17 cellular contexts compared by ENCODE assay signal in genomic region chr13:87052731-87053130, GRCh38.
A peak's percentile ranks its signal among the peaks of the same experiment; 100 is the strongest.
DNase-seq lines count a peak whose midpoint lies in the region; ATAC-seq and TF ChIP-seq lines count a peak whose summit lies in the region.
"Had no signal": no experiment of that assay in that cellular context is flagged by ENCODE, and none has a peak within 500 bp of the region (broad histone marks: within the 10 kb centered on the region; RNA-seq: fewer than 3 reads in every experiment).

No MANE protein-coding gene starts in this region.

- no peak overlapping the region for H4K8ac ChIP-seq in IMR-90 (ENCODE audit: low read depth in 2 of 2, low read length in 2 of 2)
- no peak overlapping the region for H4K8ac ChIP-seq in mesendoderm (ENCODE audit: low read depth, low read length)

- no peak overlapping the region for H3K4me3 Mint-ChIP-seq in osteocyte (ENCODE audit: unreplicated experiment)
- H3K4me3 Mint-ChIP-seq: CD4-positive, alpha-beta T cell had no signal

- H2BK120ac ChIP-seq in IMR-90 (ENCODE audit: low read depth, low read length), result no peak overlapping the region
- no peak overlapping the region for H2BK120ac ChIP-seq in mesendoderm (ENCODE audit: low read depth, low read length)

- H2BK5ac ChIP-seq in IMR-90 (ENCODE audit: low read depth, low read length, poor library complexity, severe bottlenecking) (no peak overlapping the region), mesendoderm (ENCODE audit: low read length) (no peak overlapping the region)

- H3K9ac ChIP-seq in IMR-90 (ENCODE audit: low read depth, low read length) (no peak overlapping the region), mesendoderm (ENCODE audit: low read length) (no peak overlapping the region)

- H3K14ac ChIP-seq in IMR-90 (replicated peaks; ENCODE audit: low read depth, low read length), result no peak overlapping the region

- in situ Hi-C loops in IMR-90 (cut with MboI; ENCODE audit: low sequenced_read_pairs), result no loop called here

- peaks cover 2% of the 10 kb centered on the region; the same call in 1 of the 2 replicates for H3K9me3 ChIP-seq in IMR-90 (ENCODE audit: control insufficient read depth, insufficient read depth, low read length)

- H2BK20ac ChIP-seq in IMR-90 (ENCODE audit: low read depth, low read length), result no peak overlapping the region

- H2AFZ ChIP-seq in IMR-90 (replicated peaks; ENCODE audit: low read length, poor library complexity), result no peak overlapping the region

- no peaks in the 10 kb centered on the region for H3K9me1 ChIP-seq in IMR-90 (ENCODE audit: insufficient read depth, low read length)

- H3K27me3 ChIP-seq in IMR-90 (ENCODE audit: control insufficient read depth, insufficient read depth, low read length) (no peaks in the 10 kb centered on the region), mesendoderm (ENCODE audit: insufficient read depth, low read length, poor library complexity) (no peaks in the 10 kb centered on the region)

- CTCF ChIA-PET in IMR-90 (lab: Yijun Ruan, JAX), result no interaction called here

- no peak overlapping the region for H3K4me2 ChIP-seq in IMR-90 (ENCODE audit: low read depth, low read length)
- H3K4me2 ChIP-seq in mesendoderm (ENCODE audit: low read length), result no peak overlapping the region

- no peak overlapping the region for H3K4me3 ChIP-seq in IMR-90 (ENCODE audit: insufficient read depth, low read depth, low read length)
- H3K4me3 ChIP-seq in fibroblast of mammary gland (ENCODE audit: control insufficient read depth, low read depth, low read length), result no peak overlapping the region
- no peak overlapping the region for H3K4me3 ChIP-seq in mesendoderm (ENCODE audit: low read length)

- H3K36me3 Mint-ChIP-seq in osteocyte (ENCODE audit: unreplicated experiment), result no peaks in the 10 kb centered on the region

- TF ChIP-seq RAD21 in IMR-90 (IDR thresholded peaks at IDR 0.05; ENCODE audit: low read length), result no peak

- H2BK15ac ChIP-seq in IMR-90 (ENCODE audit: low read depth, low read length), result no peak overlapping the region
- no peak overlapping the region for H2BK15ac ChIP-seq in mesendoderm (replicated peaks; ENCODE audit: low read depth)

- POLR2A ChIA-PET in IMR-90 (lab: Charles Lee; ENCODE audit: unreplicated experiment), result no interaction called here

- H4K20me1 ChIP-seq in IMR-90 (ENCODE audit: insufficient read depth, low read length), result no peaks in the 10 kb centered on the region

- no peak overlapping the region for H3K27ac Mint-ChIP-seq in osteocyte (ENCODE audit: unreplicated experiment)
- H3K27ac Mint-ChIP-seq: CD4-positive, alpha-beta T cell had no signal

- H3K4me1 ChIP-seq in IMR-90 (ENCODE audit: control insufficient read depth, insufficient read depth, low read length) (no peaks in the 10 kb centered on the region), mesendoderm (ENCODE audit: control insufficient read depth, low read depth, low read length) (no peaks in the 10 kb centered on the region)

- no peak for TF ChIP-seq POLR2A in IMR-90 (IDR thresholded peaks at IDR 0.05; ENCODE audit: low read depth, low read length)

- no peak overlapping the region for H3K4ac ChIP-seq in IMR-90 (ENCODE audit: low read depth, low read length)
- no peak overlapping the region for H3K4ac ChIP-seq in mesendoderm (ENCODE audit: low read depth, low read length)

- H3K18ac ChIP-seq in IMR-90 (ENCODE audit: low read depth, low read length), result no peak overlapping the region; the same call in 1 of the 2 replicates
- no peak overlapping the region for H3K18ac ChIP-seq in mesendoderm (ENCODE audit: low read length)

- WGBS in IMR-90 (ENCODE audit: extremely low coverage in 2 of 2, insufficient read length in 1 of 2), 2 experiments, result no CpG with 5 or more reads among the region's 4 CpGs
- no CpG with 5 or more reads among the region's 4 CpGs for WGBS in mesendoderm (ENCODE audit: extremely low coverage, insufficient coverage, low lambda C conversion rate)

- no TSS peak for BruUV-seq in IMR-90 (replicated peaks; lab: Mats Ljungman, UMichigan)

- dilution Hi-C loops in IMR-90 (cut with HindIII; ENCODE audit: low sequenced_read_pairs, unreplicated experiment), result no loop called here

- no peak for ATAC-seq in IMR-90 (ENCODE audit: low read depth)
- ATAC-seq in GM18909 (IDR thresholded peaks at IDR 0.05; ENCODE audit: poor library complexity, unreplicated experiment), result no peak
- ATAC-seq in HG03378 (IDR thresholded peaks at IDR 0.05; ENCODE audit: unreplicated experiment), result no peak

- intact Hi-C loops in IMR-90 (cut with micrococcal nuclease), result no loop called here

- H4K91ac ChIP-seq in IMR-90 (ENCODE audit: insufficient read depth, low read depth, low read length), result no peak overlapping the region

- H3K79me1 ChIP-seq in IMR-90 (ENCODE audit: low read depth in 1 of 2, low read length in 2 of 2), result no peaks in the 10 kb centered on the region
- H3K79me1 ChIP-seq in mesendoderm (ENCODE audit: low read length), result no peaks in the 10 kb centered on the region

- no peak overlapping the region for H2AK9ac ChIP-seq in IMR-90 (replicated peaks; ENCODE audit: low read depth, low read length, poor library complexity)

- H3K27me3 Mint-ChIP-seq in osteocyte (ENCODE audit: unreplicated experiment), result no peaks in the 10 kb centered on the region
- H3K27me3 Mint-ChIP-seq: CD4-positive, alpha-beta T cell had no signal

- no peaks in the 10 kb centered on the region for H3K79me2 ChIP-seq in mesendoderm (ENCODE audit: control insufficient read depth, insufficient read depth, low read length)

- no peak overlapping the region for H4K5ac ChIP-seq in IMR-90 (ENCODE audit: low read depth, low read length)
- no peak overlapping the region for H4K5ac ChIP-seq in mesendoderm (ENCODE audit: low read length)

- no peak overlapping the region for H2AK5ac ChIP-seq in IMR-90 (ENCODE audit: low read depth, low read length)
- no peak overlapping the region for H2AK5ac ChIP-seq in mesendoderm (ENCODE audit: low read length)

- H3K56ac ChIP-seq in IMR-90 (ENCODE audit: extremely low read depth, insufficient read depth, low read length), result no peak overlapping the region
- no peak overlapping the region for H3K56ac ChIP-seq in mesendoderm (ENCODE audit: low read length)

- H3K9me3 Mint-ChIP-seq in osteocyte (ENCODE audit: unreplicated experiment), result peaks cover 9% of the 10 kb centered on the region

- TF ChIP-seq CTCF in IMR-90 (conservative IDR thresholded peaks at IDR 0.05; ENCODE audit: low read depth, low read length), result no peak
- no peak for TF ChIP-seq CTCF in fibroblast of mammary gland (conservative IDR thresholded peaks at IDR 0.05; ENCODE audit: control insufficient read depth, insufficient read depth, low read depth, low read length)
- no peak for TF ChIP-seq CTCF in osteocyte (IDR thresholded peaks at IDR 0.05)

- DNase-seq in Daoy (ENCODE audit: low read depth), result peak; percentile 39
- DNase-seq in IMR-90, result peak; percentile 54
- DNase-seq in UCSD-AML1 (lab: John Stamatoyannopoulos, UW; ENCODE audit: unreplicated experiment), result peak; percentile 1
- DNase-seq in fibroblast of mammary gland (ENCODE audit: low read depth), result peak; percentile 74
- no peak for DNase-seq in osteocyte (ENCODE audit: extremely low spot score, unreplicated experiment)
- no peak for DNase-seq in mesendoderm
- DNase-seq: CD4-positive, alpha-beta T cell; DMS79 treated with DMSO at 0.1 percent for 48 hours; GF-D8; GOT3; NCI-H1092; NCI-H1694 treated with DMSO at 0.1 percent for 48 hours; NCI-H446 treated with DMSO at 0.1 percent for 48 hours; NCI-H748 treated with DMSO at 0.1 percent for 48 hours; SHP77 treated with DMSO at 0.1 percent for 48 hours had no signal

- no peak overlapping the region for H3K27ac ChIP-seq in IMR-90 (ENCODE audit: insufficient read depth, low read length)
- H3K27ac ChIP-seq in mesendoderm (ENCODE audit: low read depth, low read length), result no peak overlapping the region

- H3K36me3 ChIP-seq in IMR-90 (ENCODE audit: control insufficient read depth, insufficient read depth, low read length) (no peaks in the 10 kb centered on the region), mesendoderm (ENCODE audit: control insufficient read depth, insufficient read depth, low read length) (no peaks in the 10 kb centered on the region)

- H3K23ac ChIP-seq in IMR-90 (ENCODE audit: low read depth, low read length) (no peak overlapping the region), mesendoderm (ENCODE audit: low read length) (no peak overlapping the region)

- peaks cover 7% of the 10 kb centered on the region for H3K4me1 Mint-ChIP-seq in osteocyte (ENCODE audit: unreplicated experiment)

TF ChIP-seq in IMR-90, 13 proteins besides CTCF, POLR2A, EP300 and RAD21:
- TF ChIP-seq CHD1 (IDR thresholded peaks at IDR 0.05; ENCODE audit: low read depth, low read length) (no peak), BHLHE40 (IDR thresholded peaks at IDR 0.05; ENCODE audit: low read depth, low read length) (no peak), RFX5 (IDR thresholded peaks at IDR 0.05; ENCODE audit: low read depth, low read length) (no peak), CEBPB (IDR thresholded peaks at IDR 0.05; ENCODE audit: low read depth, low read length) (no peak), MAZ (IDR thresholded peaks at IDR 0.05; ENCODE audit: borderline replicate concordance, low read depth, low read length) (no peak), NFE2L2 (IDR thresholded peaks at IDR 0.05; ENCODE audit: low read depth, low read length) (no peak), MAFK (IDR thresholded peaks at IDR 0.05; ENCODE audit: low read depth, low read length) (no peak)

Comparison
In these comparisons a context has a peak if more than half of its experiments do, and no peak if none do; other contexts are left out.
1. DNase-seq: peak in Daoy (single experiment), IMR-90 (single experiment), UCSD-AML1 (single experiment) and fibroblast of mammary gland (single experiment); none in osteocyte (single experiment) and mesendoderm (single experiment).